Comparison of ENCODE assay signal across 20 cellular contexts in the genomic region with DNA sequence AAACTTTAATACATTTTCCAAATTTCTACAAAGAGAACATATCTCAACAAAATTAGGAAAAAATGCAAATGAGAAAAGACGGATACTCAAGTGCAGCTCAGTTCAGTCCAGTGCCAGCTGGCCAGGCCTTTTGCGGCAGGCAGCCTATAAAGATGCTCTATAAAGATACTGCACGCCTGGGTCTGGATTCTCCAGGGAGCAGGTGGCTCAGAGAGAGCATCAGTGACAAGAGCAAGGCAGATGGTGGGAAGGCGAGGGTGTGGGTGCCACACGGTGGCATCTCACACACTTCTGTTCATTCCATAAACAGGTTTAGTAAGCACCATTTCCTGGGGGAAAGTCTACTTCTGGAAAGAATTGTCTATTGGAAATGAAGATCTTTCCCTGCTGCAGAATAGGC. TPM values are rescaled to one million over a fixed set of nuclear protein-coding genes. Genes with fewer than 3 reads are reported as not detected.
DNase-seq lines count a peak whose midpoint lies in the region; ATAC-seq and TF ChIP-seq lines count a peak whose summit lies in the region.
"Had no signal": no experiment of that assay in that cellular context is flagged by ENCODE, and none has a peak within 500 bp of the region (broad histone marks: within the 10 kb centered on the region; RNA-seq: fewer than 3 reads in every experiment).

No MANE protein-coding gene starts in this region.

- H3K4me1 ChIP-seq in uterus: no peaks in the 10 kb centered on the region
- H3K4me1 ChIP-seq: BE2C had no signal

- peak; percentile 14 for DNase-seq in NCI-H82 (lab: John Stamatoyannopoulos, UW)
- DNase-seq in NCI-H82 treated with DMSO at 0.1 percent for 48 hours (lab: John Stamatoyannopoulos, UW; ENCODE audit: unreplicated experiment): no peak
- DNase-seq in NCI-H2171 (lab: John Stamatoyannopoulos, UW): peak; percentile 47
- no peak for DNase-seq in uterus
- DNase-seq in C1 segment of cervical spinal cord (lab: John Stamatoyannopoulos, UW): no peak
- DNase-seq: BE2C, Calu3, DMS153, DND-41, H7, IMR-90, KG1, MM.1S, NCI-H2081, NCI-H446, NCI-H526 treated with DMSO at 0.1 percent for 48 hours, T-helper 1 cell had no signal

- no peaks in the 10 kb centered on the region for H3K9me3 ChIP-seq in uterus
- H3K9me3 ChIP-seq: BE2C had no signal

- H3K4me3 ChIP-seq in uterus: no peak overlapping the region

- no peaks in the 10 kb centered on the region for H3K27me3 ChIP-seq in uterus
- H3K27me3 ChIP-seq: BE2C had no signal

- no peaks in the 10 kb centered on the region for H3K36me3 ChIP-seq in uterus
- H3K36me3 ChIP-seq: BE2C had no signal

- ATAC-seq in HG03571 (IDR thresholded peaks at IDR 0.05; ENCODE audit: unreplicated experiment): no peak

- intact Hi-C loops in uterus (cut with DNase I; ENCODE audit: low total_unique reads): no loop called here

- TF ChIP-seq CTCF in VCaP (conservative IDR thresholded peaks at IDR 0.05): peak; percentile 31; the same call in 1 of the 2 replicates
- no peak for TF ChIP-seq CTCF in uterus (IDR thresholded peaks at IDR 0.05)

- TF ChIP-seq POLR2A in uterus (IDR thresholded peaks at IDR 0.05): no peak

- H3K27ac ChIP-seq in VCaP: peak overlapping the region; percentile 30; the same call in 1 of the 2 replicates
- H3K27ac ChIP-seq in uterus: no peak overlapping the region
- H3K27ac ChIP-seq: 22Rv1 had no signal

RNA-seq across cellular contexts. Expression of a gene that starts 18.1 kb away (rescaled TPM):
- total RNA-seq in uterus: 1 to 10 TPM in 3 of 4 donors, under 1 TPM in 1; 0.51 to 2.8 (median 2.0) TPM

Comparison
In these comparisons a context has a peak if more than half of its experiments do, and no peak if none do; other contexts are left out.
1. DNase-seq: peak in NCI-H82 (single experiment) and NCI-H2171 (single experiment); none in NCI-H82 treated with DMSO at 0.1 percent for 48 hours (single experiment), uterus (0 of 2) and C1 segment of cervical spinal cord (0 of 14).